Comparison of ENCODE assay signal across 25 cellular contexts in the genomic region with DNA sequence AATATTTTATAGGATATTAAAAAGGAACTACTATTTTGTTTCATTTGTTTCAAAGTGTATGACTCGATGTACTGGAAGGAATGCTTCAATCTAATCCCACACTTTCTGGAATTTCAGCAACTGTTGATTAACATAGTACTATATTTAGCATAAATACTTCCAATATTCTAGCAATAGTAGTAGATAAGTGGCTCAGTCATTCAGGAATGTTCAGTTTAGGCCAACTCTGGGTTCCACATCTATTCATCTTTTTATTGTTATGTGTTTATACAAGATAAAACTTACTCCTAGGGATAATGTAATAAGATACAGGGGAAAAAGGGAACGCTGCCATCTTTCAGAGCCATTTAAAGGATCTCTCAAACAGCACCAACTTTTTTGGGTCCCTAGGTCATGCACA. TPM values are rescaled to one million over a fixed set of nuclear protein-coding genes. Genes with fewer than 3 reads are reported as not detected.
DNase-seq lines count a peak whose midpoint lies in the region; ATAC-seq, FAIRE-seq and TF ChIP-seq lines count a peak whose summit lies in the region.
"Had no signal": no experiment of that assay in that cellular context is flagged by ENCODE, and none has a peak within 500 bp of the region (broad histone marks: within the 10 kb centered on the region; RNA-seq: fewer than 3 reads in every experiment).

No MANE protein-coding gene starts in this region.

- no peak for FAIRE-seq in kidney (lab: Jason Lieb, UNC)
- FAIRE-seq: D721Med, H54, TTC549 had no signal

- 88% methylated on average over 1 of the region's 2 CpGs; no CpG with 5 or more reads in 1 of the 2 experiments for WGBS in endodermal cell (ENCODE audit: insufficient coverage in 1 of 2, insufficient read length in 1 of 2), 2 experiments

- H3K4me3 ChIP-seq in MG63 = no peak overlapping the region
- H3K4me3 ChIP-seq in endodermal cell (ENCODE audit: low read length) = no peak overlapping the region
- H3K4me3 ChIP-seq in osteoblast (ENCODE audit: insufficient read depth, low read length) = no peak overlapping the region
- H3K4me3 ChIP-seq in mucosa of descending colon = no peak overlapping the region
- H3K4me3 ChIP-seq in kidney (ENCODE audit: low read length in 2 of 2) = no peak overlapping the region
- H3K4me3 ChIP-seq: dorsolateral prefrontal cortex, upper lobe of left lung had no signal

- TF ChIP-seq CTCF in endodermal cell (conservative IDR thresholded peaks at IDR 0.05) (no peak), osteoblast (IDR thresholded peaks at IDR 0.05; ENCODE audit: extremely low read depth, low read depth, low read length) (no peak), mucosa of descending colon (IDR thresholded peaks at IDR 0.05) (no peak), kidney (IDR thresholded peaks at IDR 0.05; ENCODE audit: borderline replicate concordance, extremely low read depth, insufficient read depth) (no peak)

- no peak for ATAC-seq in mucosa of descending colon
- ATAC-seq: activated CD8-positive, alpha-beta T cell treated with anti-CD3 and anti-CD28 coated beads, Interleukin-2, amount 10 ng/mL, durations not matched to agents 7 days and 5 days; naive thymus-derived CD8-positive, alpha-beta T cell; right cardiac atrium had no signal

- no peak overlapping the region for H3K27ac ChIP-seq in endodermal cell (ENCODE audit: low read depth, low read length)
- peak overlapping the region; percentile 32 for H3K27ac ChIP-seq in osteoblast (ENCODE audit: low read depth, low read length)
- no peak overlapping the region for H3K27ac ChIP-seq in kidney (ENCODE audit: low read depth in 2 of 2, low read length in 2 of 2)
- H3K27ac ChIP-seq: dorsolateral prefrontal cortex, epithelial cell of prostate, KMS-11, upper lobe of left lung had no signal

- H3K9ac ChIP-seq in endodermal cell (ENCODE audit: extremely low read depth, low read length, poor library complexity, severe bottlenecking) (no peak overlapping the region), kidney (ENCODE audit: low read length in 2 of 2) (no peak overlapping the region)
- H3K9ac ChIP-seq: KMS-11 had no signal

- DNase-seq in EH (ENCODE audit: low read depth) (peak; percentile 64), MG63 (peak; percentile 5), endodermal cell (no peak), osteoblast (ENCODE audit: insufficient read length, low spot score, missing footprints) (peak; percentile 49), mucosa of descending colon (no peak), NCI-H2196 treated with DMSO at 0.1 percent for 48 hours (lab: John Stamatoyannopoulos, UW; ENCODE audit: unreplicated experiment) (no peak), kidney (no peak), Kasumi-1 (lab: John Stamatoyannopoulos, UW) (no peak)
- DNase-seq: activated CD4-positive, alpha-beta T cell treated with anti-CD3 and anti-CD28 coated beads for 1 hour; activated CD8-positive, alpha-beta T cell treated with anti-CD3 and anti-CD28 coated beads, Interleukin-2, amount 10 ng/mL, durations not matched to agents 7 days and 5 days; activated naive CD4-positive, alpha-beta T cell; amniotic stem cell; caudate nucleus; dorsolateral prefrontal cortex; mammary epithelial cell; naive thymus-derived CD8-positive, alpha-beta T cell; NCI-H187 treated with DMSO at 0.1 percent for 48 hours; right cardiac atrium; stimulated activated CD8-positive, alpha-beta memory T cell treated with anti-CD3 and anti-CD28 coated beads, Interleukin-4, amount 100 ng/mL, for 48 hours; upper lobe of left lung had no signal

- H3K4me1 ChIP-seq in endodermal cell (ENCODE audit: control insufficient read depth, insufficient read depth, low read length) (no peaks in the 10 kb centered on the region), osteoblast (ENCODE audit: insufficient read depth, low read length) (peaks cover 17% of the 10 kb centered on the region), mucosa of descending colon (ENCODE audit: low read depth) (no peaks in the 10 kb centered on the region), kidney (ENCODE audit: control insufficient read depth in 1 of 2, insufficient read depth in 1 of 2, low read depth in 1 of 2, low read length in 2 of 2) (no peaks in the 10 kb centered on the region)
- H3K4me1 ChIP-seq: upper lobe of left lung had no signal

- H3K4me1 Mint-ChIP-seq in endodermal cell = peaks cover 2% of the 10 kb centered on the region

- no peaks in the 10 kb centered on the region for H3K27me3 Mint-ChIP-seq in endodermal cell (ENCODE audit: insufficient read depth)
- H3K27me3 Mint-ChIP-seq: naive thymus-derived CD8-positive, alpha-beta T cell had no signal

- H2AFZ ChIP-seq in osteoblast (ENCODE audit: low read length) = no peak overlapping the region

- H3K27me3 ChIP-seq in MG63 (no peaks in the 10 kb centered on the region), endodermal cell (ENCODE audit: control insufficient read depth, insufficient read depth, low read length, poor library complexity, severe bottlenecking) (no peaks in the 10 kb centered on the region), osteoblast (ENCODE audit: insufficient read depth, low read length) (no peaks in the 10 kb centered on the region)
- H3K27me3 ChIP-seq: dorsolateral prefrontal cortex, upper lobe of left lung had no signal

- H3K27ac Mint-ChIP-seq in endodermal cell = peak overlapping the region; percentile 36
- H3K27ac Mint-ChIP-seq: activated CD8-positive, alpha-beta T cell treated with anti-CD3 and anti-CD28 coated beads, Interleukin-2, amount 10 ng/mL, durations not matched to agents 7 days and 5 days; naive thymus-derived CD8-positive, alpha-beta T cell had no signal

- peak overlapping the region; percentile 17 for H3K4me2 ChIP-seq in osteoblast (ENCODE audit: insufficient read depth, low read length)
- H3K4me2 ChIP-seq: KMS-11 had no signal

- no peaks in the 10 kb centered on the region for H3K79me2 ChIP-seq in osteoblast (ENCODE audit: insufficient read depth, low read length)

- H3K9me3 Mint-ChIP-seq in endodermal cell = no peaks in the 10 kb centered on the region
- H3K9me3 Mint-ChIP-seq: naive thymus-derived CD8-positive, alpha-beta T cell had no signal

- peaks cover 3% of the 10 kb centered on the region for H4K20me1 ChIP-seq in osteoblast (ENCODE audit: insufficient read depth, low read length)

- H3K36me3 ChIP-seq in MG63 (peaks cover 34% of the 10 kb centered on the region), endodermal cell (ENCODE audit: control insufficient read depth, insufficient read depth, low read length) (peaks cover 74% of the 10 kb centered on the region), osteoblast (ENCODE audit: insufficient read depth, low read length) (peaks cover 31% of the 10 kb centered on the region), mucosa of descending colon (ENCODE audit: low read depth) (no peaks in the 10 kb centered on the region), kidney (ENCODE audit: control insufficient read depth in 1 of 2, insufficient read depth in 2 of 2, low read length in 2 of 2) (peaks cover 13 to 26% of the 10 kb centered on the region in 2 donors)

- peaks cover 28% of the 10 kb centered on the region for H3K36me3 Mint-ChIP-seq in endodermal cell (ENCODE audit: low read depth)

- intact Hi-C loops in mucosa of descending colon (cut with DNase I, micrococcal nuclease) (no loop called here), kidney (cut with DNase I) (no loop called here)

- H3K9me3 ChIP-seq in MG63 (no peaks in the 10 kb centered on the region), endodermal cell (ENCODE audit: control insufficient read depth, low read length) (no peaks in the 10 kb centered on the region), osteoblast (ENCODE audit: low read depth, low read length) (no peaks in the 10 kb centered on the region), mucosa of descending colon (no peaks in the 10 kb centered on the region), kidney (ENCODE audit: control insufficient read depth in 1 of 2, low read length in 2 of 2) (no peaks in the 10 kb centered on the region)
- H3K9me3 ChIP-seq: upper lobe of left lung had no signal

- no peak overlapping the region for H3K4me3 Mint-ChIP-seq in endodermal cell
- H3K4me3 Mint-ChIP-seq: activated CD8-positive, alpha-beta T cell treated with anti-CD3 and anti-CD28 coated beads, Interleukin-2, amount 10 ng/mL, durations not matched to agents 7 days and 5 days; naive thymus-derived CD8-positive, alpha-beta T cell had no signal

RNA-seq across cellular contexts. Expression of a gene that starts 22.3 kb away (rescaled TPM):
- 15.6 and 29.0 TPM in 2 replicates for total RNA-seq in MG63 (2014; rRNA removed; shearing (Covaris generic); ENCODE audit: low replicate concordance)
- total RNA-seq in endodermal cell = 100 to 1,000 TPM in 1 of 2 donors, 10 to 100 TPM in 1; 68.9 to 129 TPM
- polyA plus RNA-seq in endodermal cell (2013, experiment 1 of 2) = 30.5 TPM
- 35.3 TPM for polyA plus RNA-seq in endodermal cell (2013, experiment 2 of 2)
- 13.0 and 14.5 TPM in 2 replicates for total RNA-seq in osteoblast
- 10 to 100 TPM; 29.6 to 51.1 (median 32.2) TPM for total RNA-seq in mucosa of descending colon
- total RNA-seq in kidney = 26.0 TPM
- polyA plus RNA-seq in kidney (ENCODE audit: insufficient read depth, low read depth, low replicate concordance) = 7.4 TPM

Comparison
In these comparisons a context has a peak if more than half of its experiments do, and no peak if none do; other contexts are left out.
1. DNase-seq: peak in EH (single experiment), MG63 (single experiment) and osteoblast (single experiment); none in endodermal cell (single experiment), mucosa of descending colon (0 of 3), NCI-H2196 treated with DMSO at 0.1 percent for 48 hours (single experiment), kidney (single experiment) and Kasumi-1 (0 of 2).